ENCODE assay signal across 1 cellular context in genomic region chr19:55476100-55476775, GRCh38.
TF ChIP-seq lines count a peak whose summit lies in the region.

TSS of gene ZNF628 (plus strand) at chr19:55476617. CDS start at chr19:55479911, 3,294 bp downstream.

TF ChIP-seq in HepG2, 621 proteins besides CTCF, POLR2A, EP300 and RAD21 (continued from another document and continues in another):
- TF ChIP-seq CEBPB (IDR thresholded peaks at IDR 0.05; ENCODE audit: borderline replicate concordance, low read depth, low read length) (no peak), BHLHE40 (IDR thresholded peaks at IDR 0.05; ENCODE audit: low read length) (no peak), SNAI1 (CRISPR knock-in tag; IDR thresholded peaks at IDR 0.05; ENCODE audit: borderline replicate concordance) (peak; percentile 34; the same call in 1 of the 2 replicates), KDM1A (CRISPR knock-in tag; IDR thresholded peaks at IDR 0.05) (no peak), ZNF780A (CRISPR knock-in tag; IDR thresholded peaks at IDR 0.05) (no peak), ZBTB10 (CRISPR knock-in tag; IDR thresholded peaks at IDR 0.05; ENCODE audit: borderline replicate concordance) (peak; percentile 78), GATAD2A (CRISPR knock-in tag; IDR thresholded peaks at IDR 0.05) (peak; percentile 51; the same call in 1 of the 2 replicates), PBX3 (CRISPR knock-in tag; IDR thresholded peaks at IDR 0.05; ENCODE audit: borderline replicate concordance) (peak; percentile 57; the same call in 1 of the 2 replicates), ZNF607 (CRISPR knock-in tag; IDR thresholded peaks at IDR 0.05; ENCODE audit: borderline replicate concordance) (peak; percentile 89; the same call in 1 of the 2 replicates), ZNF224 (CRISPR knock-in tag; IDR thresholded peaks at IDR 0.05) (peak; percentile 43; the same call in 1 of the 2 replicates), ZIK1 (CRISPR knock-in tag; IDR thresholded peaks at IDR 0.05; ENCODE audit: borderline replicate concordance, low read depth) (peak; percentile 38; the same call in 1 of the 2 replicates), ZBTB43 (CRISPR knock-in tag; conservative IDR thresholded peaks at IDR 0.05) (peak; percentile 79; the same call in 1 of the 2 replicates), TCF12 (IDR thresholded peaks at IDR 0.05) (no peak), TCF12 (CRISPR knock-in tag; IDR thresholded peaks at IDR 0.05) (peak; percentile 58; the same call in 1 of the 2 replicates), ZNF407 (CRISPR knock-in tag; IDR thresholded peaks at IDR 0.05; ENCODE audit: not compliant biosample characterization) (no peak), SPEN (CRISPR knock-in tag; IDR thresholded peaks at IDR 0.05; ENCODE audit: low read depth) (peak; percentile 84; the same call in 1 of the 2 replicates), CC2D1A (CRISPR knock-in tag; IDR thresholded peaks at IDR 0.05) (no peak), SRY (CRISPR knock-in tag; IDR thresholded peaks at IDR 0.05) (0 out of 2 replicates have a peak, but pooled peaks have one; percentile 96), ZNF530 (CRISPR knock-in tag; IDR thresholded peaks at IDR 0.05; ENCODE audit: low read depth) (no peak), NFYB (CRISPR knock-in tag; IDR thresholded peaks at IDR 0.05) (peak; percentile 96), ARID3A (IDR thresholded peaks at IDR 0.05; ENCODE audit: low read depth, low read length) (no peak), ARID2 (CRISPR knock-in tag; IDR thresholded peaks at IDR 0.05; ENCODE audit: borderline replicate concordance) (no peak), TEAD2 (CRISPR knock-in tag; IDR thresholded peaks at IDR 0.05) (peak; percentile 91; the same call in 1 of the 2 replicates), ZNF138 (CRISPR knock-in tag; IDR thresholded peaks at IDR 0.05; ENCODE audit: low read depth) (0 out of 2 replicates have a peak, but pooled peaks have one; percentile 39), SP2 (CRISPR knock-in tag; IDR thresholded peaks at IDR 0.05) (peak; percentile 93), ZNF451 (CRISPR knock-in tag; IDR thresholded peaks at IDR 0.05) (no peak), DDIT3 (CRISPR knock-in tag; IDR thresholded peaks at IDR 0.05) (no peak), ZMYM2 (CRISPR knock-in tag; IDR thresholded peaks at IDR 0.05) (peak; percentile 81), TRIM24 (CRISPR knock-in tag; IDR thresholded peaks at IDR 0.05) (no peak), UBTF (CRISPR knock-in tag; IDR thresholded peaks at IDR 0.05) (peak; percentile 72), ZFYVE20 (CRISPR knock-in tag; IDR thresholded peaks at IDR 0.05; ENCODE audit: borderline replicate concordance, low read depth) (no peak), SOX13 (IDR thresholded peaks at IDR 0.05) (peak; percentile 81), SOX13 (CRISPR knock-in tag; conservative IDR thresholded peaks at IDR 0.05 in 1 of 2, IDR thresholded peaks at IDR 0.05 in 1 of 2) (peak in 1 of 2 experiments; percentile 23; a peak in 1 of 4 replicates), PAX8 (CRISPR knock-in tag; IDR thresholded peaks at IDR 0.05; ENCODE audit: borderline replicate concordance) (no peak), ZNF503 (CRISPR knock-in tag; IDR thresholded peaks at IDR 0.05) (peak; percentile 55; the same call in 1 of the 2 replicates), NFE2L1 (CRISPR knock-in tag; IDR thresholded peaks at IDR 0.05; ENCODE audit: borderline replicate concordance) (peak; percentile 87; the same call in 1 of the 2 replicates), TRAFD1 (CRISPR knock-in tag; IDR thresholded peaks at IDR 0.05; ENCODE audit: borderline replicate concordance) (no peak), NFIC (IDR thresholded peaks at IDR 0.05; ENCODE audit: low read length) (no peak)
